Comparison of ENCODE assay signal across 8 cellular contexts in the genomic region with DNA sequence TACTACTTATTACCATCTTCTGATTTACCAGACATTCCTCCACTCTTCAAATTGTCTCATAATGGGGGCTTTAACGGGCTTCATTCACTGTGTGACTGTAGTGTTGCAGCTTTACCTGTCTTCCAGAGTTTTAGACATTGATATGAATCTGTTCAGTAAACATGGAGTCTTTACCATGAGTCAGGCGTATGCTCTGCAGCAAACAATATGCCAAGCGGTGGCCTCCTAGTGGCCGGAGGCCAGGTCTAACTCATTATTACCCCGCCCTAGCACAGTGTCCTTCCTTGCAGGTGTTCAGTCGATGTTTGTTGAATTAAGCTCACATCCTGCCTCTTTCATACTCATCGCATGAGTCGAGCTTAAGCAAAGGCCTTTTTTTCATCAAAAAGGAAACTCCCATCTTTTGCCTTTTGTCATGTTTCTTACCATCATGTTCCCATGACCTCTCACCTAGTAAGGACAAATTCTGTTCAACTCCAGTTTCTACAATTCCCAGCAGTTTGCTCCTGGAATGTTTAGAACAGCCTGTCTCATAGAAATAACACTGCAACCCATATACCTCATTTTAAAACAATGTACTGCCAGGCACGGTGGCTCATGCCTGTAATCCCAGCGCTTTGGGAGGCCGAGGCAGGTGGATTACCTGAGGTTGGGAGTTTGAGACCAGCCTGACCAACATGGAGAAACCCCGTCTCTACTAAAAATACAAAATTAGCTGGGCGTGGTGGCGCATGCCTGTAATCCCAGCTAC. TPM values are rescaled to one million over a fixed set of nuclear protein-coding genes. Genes with fewer than 3 reads are reported as not detected.
A peak's percentile ranks its signal among the peaks of the same experiment; 100 is the strongest.
DNase-seq lines count a peak whose midpoint lies in the region; TF ChIP-seq lines count a peak whose summit lies in the region.

No MANE protein-coding gene starts in this region.

- peak; percentile 33 for TF ChIP-seq CTCF in fibroblast of the aortic adventitia (IDR thresholded peaks at IDR 0.05; ENCODE audit: insufficient read depth, low read length)

- DNase-seq in A172 (ENCODE audit: low spot score) (peak; percentile 99), NCI-H510A treated with DMSO at 0.1 percent for 48 hours (lab: John Stamatoyannopoulos, UW) (peak; percentile 72), activated T-cell treated with anti-CD3 and anti-CD28 coated beads for 4 hours (peak; percentile 41), fibroblast of the aortic adventitia (ENCODE audit: low read depth) (peak; percentile 80), renal cortical epithelial cell (ENCODE audit: low read depth) (peak; percentile 94), NCI-H187 (lab: John Stamatoyannopoulos, UW) (no peak), AG08396 (ENCODE audit: low spot score) (no peak)

- peak; percentile 9 for TF ChIP-seq POLR2A in GM19099 (IDR thresholded peaks at IDR 0.05; ENCODE audit: extremely low read depth, insufficient read length, low read depth)

- no peak overlapping the region for H3K4me3 ChIP-seq in fibroblast of the aortic adventitia (ENCODE audit: low read depth, low read length)

RNA-seq across cellular contexts. Expression of gene TUBD1, which starts 39.4 kb away (rescaled TPM):
- 9.9 and 19.2 TPM in 2 replicates for total RNA-seq in A172 (2014; rRNA removed; shearing (Covaris generic))
- total RNA-seq in fibroblast of the aortic adventitia (ENCODE audit: low replicate concordance) (4.0 and 6.9 TPM in 2 replicates), renal cortical epithelial cell (4.3 and 14.5 TPM in 2 replicates)

RNA-seq across cellular contexts. Expression of gene RPS6KB1, which starts 39.6 kb away (rescaled TPM):
- 29.1 and 32.7 TPM in 2 replicates for total RNA-seq in A172 (2014; rRNA removed; shearing (Covaris generic))
- total RNA-seq in fibroblast of the aortic adventitia (ENCODE audit: low replicate concordance): 23.2 and 23.9 TPM in 2 replicates
- total RNA-seq in renal cortical epithelial cell: 10.9 and 20.9 TPM in 2 replicates

Comparison
In these comparisons a context has a peak if more than half of its experiments do, and no peak if none do; other contexts are left out.
1. DNase-seq: peak in A172 (single experiment), NCI-H510A treated with DMSO at 0.1 percent for 48 hours (single experiment), activated T-cell treated with anti-CD3 and anti-CD28 coated beads for 4 hours (single experiment), fibroblast of the aortic adventitia (single experiment) and renal cortical epithelial cell (single experiment); none in NCI-H187 (0 of 2) and AG08396 (single experiment).